Comparison of ENCODE assay signal across 8 cellular contexts in the genomic region with DNA sequence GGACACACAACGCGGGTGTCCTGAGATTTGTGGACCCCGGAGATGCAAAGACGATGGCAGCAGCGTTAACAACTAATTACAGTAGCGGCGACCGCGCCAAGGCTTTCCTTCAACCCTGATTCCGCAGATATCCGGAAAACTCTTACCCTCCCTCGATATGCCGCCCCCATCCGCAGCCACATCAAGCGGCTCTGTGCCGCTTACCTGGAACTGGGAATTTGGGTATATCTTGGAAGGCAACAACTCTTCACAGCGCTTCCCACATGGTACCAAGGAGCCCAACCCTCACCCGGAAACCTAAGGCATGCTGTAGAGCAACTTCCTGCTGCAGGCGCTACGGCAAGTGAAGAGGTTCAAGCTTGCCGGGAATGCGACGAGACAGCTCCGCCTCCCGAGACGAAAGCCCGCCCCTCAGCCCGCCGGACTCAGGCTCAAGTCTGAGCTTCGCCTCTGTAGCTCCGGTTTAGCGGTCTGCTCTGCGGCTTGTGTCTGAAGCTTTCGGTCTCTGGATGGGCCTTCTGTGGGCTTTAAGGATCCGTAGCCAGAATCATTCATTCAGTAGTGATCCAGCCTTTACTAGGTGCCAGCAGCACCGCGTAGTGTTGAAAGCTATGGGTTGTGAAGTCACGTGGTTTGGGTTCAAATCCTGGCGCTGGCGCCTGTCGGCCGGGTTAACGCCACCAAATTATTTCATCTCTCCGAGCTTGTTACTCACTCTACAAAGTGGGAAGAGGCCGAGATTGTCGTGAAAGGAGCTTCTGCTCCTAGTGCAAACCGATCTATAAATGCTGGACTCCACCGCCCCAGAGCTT. TPM values are rescaled to one million over a fixed set of nuclear protein-coding genes. Genes with fewer than 3 reads are reported as not detected.
DNase-seq lines count a peak whose midpoint lies in the region; ATAC-seq and TF ChIP-seq lines count a peak whose summit lies in the region.

Gene HEATR1 (minus strand): TSS at position 299 of the 812 bp plus-strand sequence. CDS start 421 bp downstream, outside the sequence.

- peak within 1 kb of the TSS; percentile 13 for H3K27ac ChIP-seq in temporal lobe (ENCODE audit: low read depth, low read length)

- peak within 1 kb of the TSS; percentile 95 for H3K4me3 Mint-ChIP-seq in activated naive CD4-positive, alpha-beta T cell treated with anti-CD3 and anti-CD28 coated beads, Interleukin-2, amount 50 U/mL, for 24 hours

- H3K36me3 Mint-ChIP-seq in activated naive CD4-positive, alpha-beta T cell treated with anti-CD3 and anti-CD28 coated beads, Interleukin-2, amount 50 U/mL, for 24 hours: peaks cover 8% of the 10 kb centered on the region

- H3K27me3 ChIP-seq in GM06990 (replicated peaks; ENCODE audit: control insufficient read depth, insufficient read depth, low read length): no peaks in the 10 kb centered on the region

- H3K27me3 Mint-ChIP-seq in activated naive CD4-positive, alpha-beta T cell treated with anti-CD3 and anti-CD28 coated beads, Interleukin-2, amount 50 U/mL, for 24 hours: peaks cover 7% of the 10 kb centered on the region

- H3K4me1 Mint-ChIP-seq in activated naive CD4-positive, alpha-beta T cell treated with anti-CD3 and anti-CD28 coated beads, Interleukin-2, amount 50 U/mL, for 24 hours: peaks cover 42% of the 10 kb centered on the region

- H3K4me3 ChIP-seq in GM06990 (replicated peaks; ENCODE audit: low read depth, low read length): peak within 1 kb of the TSS; percentile 83

- DNase-seq in GM06990 (ENCODE audit: extremely low read depth, insufficient read length): peak; percentile 92
- DNase-seq in NCI-H1092 (lab: John Stamatoyannopoulos, UW): peak; percentile 92
- peak; percentile 79 for DNase-seq in glomerular endothelial cell (ENCODE audit: extremely low read depth, low read depth, low spot score)
- peak; percentile 89 for DNase-seq in occipital lobe (lab: John Stamatoyannopoulos, UW)

- no peaks in the 10 kb centered on the region for H3K9me3 Mint-ChIP-seq in activated naive CD4-positive, alpha-beta T cell treated with anti-CD3 and anti-CD28 coated beads, Interleukin-2, amount 50 U/mL, for 24 hours

- peak within 1 kb of the TSS; percentile 93 for H3K27ac Mint-ChIP-seq in activated naive CD4-positive, alpha-beta T cell treated with anti-CD3 and anti-CD28 coated beads, Interleukin-2, amount 50 U/mL, for 24 hours

- TF ChIP-seq CTCF in GM06990 (IDR thresholded peaks at IDR 0.05; ENCODE audit: insufficient read depth, low read length, poor library complexity, severe bottlenecking): no peak

- ATAC-seq in HG02588 (IDR thresholded peaks at IDR 0.05; ENCODE audit: unreplicated experiment) (peak; percentile 97), SK-N-SH treated with all-trans-retinoic acid at 6 μM for 48 hours (peak; percentile 99)

- H3K36me3 ChIP-seq in GM06990 (ENCODE audit: control insufficient read depth, insufficient read depth, low read length): no peaks in the 10 kb centered on the region; the same call in 1 of the 2 replicates

TF ChIP-seq in SK-N-SH treated with all-trans-retinoic acid at 6 μM for 48 hours, 23 proteins besides CTCF, POLR2A, EP300 and RAD21:
- TF ChIP-seq TCF4 (CRISPR knock-in tag; IDR thresholded peaks at IDR 0.05; ENCODE audit: borderline replicate concordance) (no peak), ZNF70 (CRISPR knock-in tag; IDR thresholded peaks at IDR 0.05) (no peak), RARB (CRISPR knock-in tag; IDR thresholded peaks at IDR 0.05) (no peak), ZNF565 (CRISPR knock-in tag; conservative IDR thresholded peaks at IDR 0.05; ENCODE audit: low read depth) (no peak), PPARA (CRISPR knock-in tag; IDR thresholded peaks at IDR 0.05; ENCODE audit: borderline replicate concordance) (no peak), TOX (CRISPR knock-in tag; IDR thresholded peaks at IDR 0.05; ENCODE audit: borderline replicate concordance) (no peak), ARNTL (CRISPR knock-in tag; IDR thresholded peaks at IDR 0.05; ENCODE audit: borderline replicate concordance, low read depth) (no peak), ESRRG (CRISPR knock-in tag; IDR thresholded peaks at IDR 0.05) (no peak), ZNF8 (CRISPR knock-in tag; IDR thresholded peaks at IDR 0.05) (no peak), OSR1 (CRISPR knock-in tag; IDR thresholded peaks at IDR 0.05) (no peak), ZFP3 (CRISPR knock-in tag; IDR thresholded peaks at IDR 0.05) (no peak)
- TF ChIP-seq, protein P1, sequence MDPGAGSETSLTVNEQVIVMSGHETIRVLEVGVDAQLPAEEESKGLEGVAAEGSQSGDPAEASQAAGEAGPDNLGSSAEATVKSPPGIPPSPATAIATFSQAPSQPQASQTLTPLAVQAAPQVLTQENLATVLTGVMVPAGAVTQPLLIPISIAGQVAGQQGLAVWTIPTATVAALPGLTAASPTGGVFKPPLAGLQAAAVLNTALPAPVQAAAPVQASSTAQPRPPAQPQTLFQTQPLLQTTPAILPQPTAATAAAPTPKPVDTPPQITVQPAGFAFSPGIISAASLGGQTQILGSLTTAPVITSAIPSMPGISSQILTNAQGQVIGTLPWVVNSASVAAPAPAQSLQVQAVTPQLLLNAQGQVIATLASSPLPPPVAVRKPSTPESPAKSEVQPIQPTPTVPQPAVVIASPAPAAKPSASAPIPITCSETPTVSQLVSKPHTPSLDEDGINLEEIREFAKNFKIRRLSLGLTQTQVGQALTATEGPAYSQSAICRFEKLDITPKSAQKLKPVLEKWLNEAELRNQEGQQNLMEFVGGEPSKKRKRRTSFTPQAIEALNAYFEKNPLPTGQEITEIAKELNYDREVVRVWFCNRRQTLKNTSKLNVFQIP (CRISPR knock-in tag; IDR thresholded peaks at IDR 0.05; ENCODE audit: borderline replicate concordance, low read depth): no peak
TF ChIP-seq in SK-N-SH treated with all-trans-retinoic acid at 6 μM for 48 hours: peak in this region for 0.

RNA-seq across cellular contexts. Expression of gene HEATR1, which starts in this region (rescaled TPM):
- 27.4 and 27.8 TPM in 2 replicates for total RNA-seq in glomerular endothelial cell
- total RNA-seq in occipital lobe: 77.2 TPM
- 37.6 TPM for total RNA-seq in temporal lobe

Comparison
In these comparisons a context has a peak if more than half of its experiments do, and no peak if none do; other contexts are left out.
1. Peak in every context shown above with its lines: DNase-seq, ATAC-seq, H3K4me3 ChIP-seq and H3K27ac ChIP-seq.